ENCODE assay signal across 24 cellular contexts in genomic region chr4:3771167-3771809, GRCh38. TPM values are rescaled to one million over a fixed set of nuclear protein-coding genes. Genes with fewer than 3 reads are reported as not detected.
"Had no signal": no experiment of that assay in that cellular context is flagged by ENCODE, and none has a peak within 500 bp of the region (broad histone marks: within the 10 kb centered on the region; RNA-seq: fewer than 3 reads in every experiment).

No MANE protein-coding gene starts in this region.

- H3K4me1 ChIP-seq: uterus had no signal

- H3K36me3 ChIP-seq: heart left ventricle, uterus had no signal

- H3K36me3 Mint-ChIP-seq: activated CD4-positive, alpha-beta memory T cell treated with anti-CD3 and anti-CD28 coated beads for 36 hours; memory B cell; stimulated activated effector memory CD8-positive, alpha-beta T cell treated with anti-CD3 and anti-CD28 coated beads, Interleukin-12 subunit alpha, Interleukin-12 subunit beta, amount 100 ng/mL, for 72 hours had no signal

- H3K9me3 Mint-ChIP-seq: activated CD4-positive, alpha-beta memory T cell treated with anti-CD3 and anti-CD28 coated beads for 36 hours; activated naive CD4-positive, alpha-beta T cell treated with anti-CD3 and anti-CD28 coated beads for 36 hours; activated naive CD8-positive, alpha-beta T cell treated with anti-CD3 and anti-CD28 coated beads, Interleukin-2, amount 10 ng/mL, durations not matched to agents 7 days and 5 days; activated T-cell treated with anti-CD3 and anti-CD28 coated beads, Interleukin-2, amount 50 U/mL, for 72 hours; memory B cell; nephron progenitor cell; stimulated activated effector memory CD8-positive, alpha-beta T cell treated with anti-CD3 and anti-CD28 coated beads, Interleukin-12 subunit alpha, Interleukin-12 subunit beta, amount 100 ng/mL, for 72 hours; stimulated activated naive CD8-positive, alpha-beta T cell treated with anti-CD3 and anti-CD28 coated beads, Interleukin-15, amount 100 ng/mL, for 72 hours had no signal

- H3K27me3 ChIP-seq: uterus had no signal

- H3K27ac ChIP-seq: epithelial cell of prostate, heart left ventricle, uterus had no signal

- DNase-seq: activated CD4-positive, alpha-beta memory T cell treated with anti-CD3 and anti-CD28 coated beads for 36 hours; activated CD4-positive, alpha-beta T cell treated with anti-CD3 and anti-CD28 coated beads for 4 hours; activated CD4-positive, CD25-positive, alpha-beta regulatory T cell; activated effector memory CD4-positive, alpha-beta T cell treated with Interleukin-2 at 50 U/mL for 16 hours; activated naive CD4-positive, alpha-beta T cell treated with anti-CD3 and anti-CD28 coated beads for 36 hours; activated naive CD8-positive, alpha-beta T cell treated with anti-CD3 and anti-CD28 coated beads, Interleukin-2, amount 10 ng/mL, durations not matched to agents 7 days and 5 days; activated T-cell treated with anti-CD3 and anti-CD28 coated beads, Interleukin-2, amount 50 U/mL, for 72 hours; amniotic stem cell; cerebellar nuclear complex; cortex of kidney; heart left ventricle; mucosa of descending colon; nephron progenitor cell; occipital lobe; small intestine; stimulated activated CD4-positive, alpha-beta T cell treated with anti-CD3 and anti-CD28 coated beads, Interleukin-2, amount 100 ng/mL, for 24 hours; stimulated activated naive CD8-positive, alpha-beta T cell treated with anti-CD3 and anti-CD28 coated beads, Interleukin-15, amount 100 ng/mL, for 72 hours; T-helper 9 cell; trophoblast cell; uterus had no signal

- H3K4me1 Mint-ChIP-seq: stimulated activated effector memory CD8-positive, alpha-beta T cell treated with anti-CD3 and anti-CD28 coated beads, Interleukin-12 subunit alpha, Interleukin-12 subunit beta, amount 100 ng/mL, for 72 hours had no signal

- H3K27ac Mint-ChIP-seq: activated CD4-positive, alpha-beta memory T cell treated with anti-CD3 and anti-CD28 coated beads for 36 hours; activated naive CD4-positive, alpha-beta T cell treated with anti-CD3 and anti-CD28 coated beads for 36 hours; activated naive CD8-positive, alpha-beta T cell treated with anti-CD3 and anti-CD28 coated beads, Interleukin-2, amount 10 ng/mL, durations not matched to agents 7 days and 5 days; activated T-cell treated with anti-CD3 and anti-CD28 coated beads, Interleukin-2, amount 50 U/mL, for 72 hours; memory B cell; nephron progenitor cell; stimulated activated effector memory CD8-positive, alpha-beta T cell treated with anti-CD3 and anti-CD28 coated beads, Interleukin-12 subunit alpha, Interleukin-12 subunit beta, amount 100 ng/mL, for 72 hours; stimulated activated naive CD8-positive, alpha-beta T cell treated with anti-CD3 and anti-CD28 coated beads, Interleukin-15, amount 100 ng/mL, for 72 hours had no signal

- H3K4me3 Mint-ChIP-seq: activated CD4-positive, alpha-beta memory T cell treated with anti-CD3 and anti-CD28 coated beads for 36 hours; activated naive CD4-positive, alpha-beta T cell treated with anti-CD3 and anti-CD28 coated beads for 36 hours; activated naive CD8-positive, alpha-beta T cell treated with anti-CD3 and anti-CD28 coated beads, Interleukin-2, amount 10 ng/mL, durations not matched to agents 7 days and 5 days; activated T-cell treated with anti-CD3 and anti-CD28 coated beads, Interleukin-2, amount 50 U/mL, for 72 hours; memory B cell; nephron progenitor cell; stimulated activated effector memory CD8-positive, alpha-beta T cell treated with anti-CD3 and anti-CD28 coated beads, Interleukin-12 subunit alpha, Interleukin-12 subunit beta, amount 100 ng/mL, for 72 hours; stimulated activated naive CD8-positive, alpha-beta T cell treated with anti-CD3 and anti-CD28 coated beads, Interleukin-15, amount 100 ng/mL, for 72 hours had no signal

- H3K4me3 ChIP-seq: heart left ventricle, mucosa of descending colon, uterus had no signal

- ATAC-seq: activated T-cell treated with anti-CD3 and anti-CD28 coated beads, Interleukin-2, amount 50 U/mL, for 72 hours; heart left ventricle; mucosa of descending colon; sciatic nerve; stimulated activated effector memory CD8-positive, alpha-beta T cell treated with anti-CD3 and anti-CD28 coated beads, Interleukin-12 subunit alpha, Interleukin-12 subunit beta, amount 100 ng/mL, for 72 hours had no signal

- H3K9me3 ChIP-seq: heart left ventricle, mucosa of descending colon, uterus had no signal

RNA-seq across cellular contexts. Expression of gene ADRA2C, which starts 5.1 kb away (rescaled TPM):
- total RNA-seq: activated CD4-positive, alpha-beta memory T cell treated with anti-CD3 and anti-CD28 coated beads for 36 hours; activated naive CD4-positive, alpha-beta T cell treated with anti-CD3 and anti-CD28 coated beads for 36 hours; activated naive CD8-positive, alpha-beta T cell treated with anti-CD3 and anti-CD28 coated beads, Interleukin-2, amount 10 ng/mL, durations not matched to agents 7 days and 5 days; activated T-cell treated with anti-CD3 and anti-CD28 coated beads, Interleukin-2, amount 50 U/mL, for 72 hours had no signal
